Comparison of ENCODE assay signal across 13 cellular contexts in genomic region chr16:24701521-24701951, GRCh38. TPM values are rescaled to one million over a fixed set of nuclear protein-coding genes. Genes with fewer than 3 reads are reported as not detected.
DNase-seq lines count a peak whose midpoint lies in the region; ATAC-seq, FAIRE-seq and TF ChIP-seq lines count a peak whose summit lies in the region.
"Had no signal": no experiment of that assay in that cellular context is flagged by ENCODE, and none has a peak within 500 bp of the region (broad histone marks: within the 10 kb centered on the region; RNA-seq: fewer than 3 reads in every experiment).

No MANE protein-coding gene starts in this region.

- peak overlapping the region in 2 of 3 experiments; percentile 56 to 69 for H3K27ac Mint-ChIP-seq in nephron
- no peak overlapping the region for H3K27ac Mint-ChIP-seq in T-helper 17 cell
- H3K27ac Mint-ChIP-seq: activated B cell treated with CpG ODN at 0.5 μM for 24 hours; B cell; stimulated activated naive CD8-positive, alpha-beta T cell treated with anti-CD3 and anti-CD28 coated beads, Interleukin-15, amount 100 ng/mL, for 72 hours had no signal

- FAIRE-seq in A204.1 (lab: Jason Lieb, UNC): peak; percentile 97

- DNase-seq in MG63 (peak; percentile 85), T-helper 17 cell (no peak), RKO (ENCODE audit: low spot score) (no peak)
- DNase-seq in effector CD8-positive, alpha-beta T cell (lab: John Stamatoyannopoulos, UW): no peak
- DNase-seq: activated B cell treated with CpG ODN at 0.5 μM for 24 hours; NCI-H69; stimulated activated naive CD8-positive, alpha-beta T cell treated with anti-CD3 and anti-CD28 coated beads, Interleukin-15, amount 100 ng/mL, for 72 hours had no signal

- H3K4me3 ChIP-seq in MG63: no peak overlapping the region
- no peak overlapping the region for H3K4me3 ChIP-seq in esophagus (ENCODE audit: low read depth in 1 of 2, low read length in 2 of 2)

- H3K36me3 Mint-ChIP-seq in nephron (ENCODE audit: low read depth) (no peaks in the 10 kb centered on the region), T-helper 17 cell (ENCODE audit: low read depth) (peaks cover 6% of the 10 kb centered on the region)
- H3K36me3 Mint-ChIP-seq: activated naive CD4-positive, alpha-beta T cell treated with anti-CD3 and anti-CD28 coated beads, Interleukin-2, amount 50 U/mL, for 72 hours had no signal

- H3K27me3 Mint-ChIP-seq in nephron (ENCODE audit: low read depth): no peaks in the 10 kb centered on the region
- peaks cover 6% of the 10 kb centered on the region for H3K27me3 Mint-ChIP-seq in T-helper 17 cell

- no peak for TF ChIP-seq CTCF in nephron (IDR thresholded peaks at IDR 0.05; ENCODE audit: unreplicated experiment in 3 of 3)

- H3K27me3 ChIP-seq in MG63 (no peaks in the 10 kb centered on the region), esophagus (ENCODE audit: control insufficient read depth in 1 of 2, insufficient read depth in 2 of 2, low read length in 2 of 2) (no peaks in the 10 kb centered on the region)

- H3K9me3 Mint-ChIP-seq in nephron: no peaks in the 10 kb centered on the region
- H3K9me3 Mint-ChIP-seq: activated B cell treated with CpG ODN at 0.5 μM for 24 hours; activated naive CD4-positive, alpha-beta T cell treated with anti-CD3 and anti-CD28 coated beads, Interleukin-2, amount 50 U/mL, for 72 hours; stimulated activated naive CD8-positive, alpha-beta T cell treated with anti-CD3 and anti-CD28 coated beads, Interleukin-15, amount 100 ng/mL, for 72 hours had no signal

- H3K4me1 ChIP-seq in esophagus (ENCODE audit: control insufficient read depth in 2 of 2, insufficient read depth in 2 of 2, low read length in 1 of 2): peaks cover 2 to 3% of the 10 kb centered on the region in 2 donors

- WGBS in esophagus, 2 donors: 51 to 65% methylated on average over 5 of the region's 5 CpGs

- H3K4me1 Mint-ChIP-seq in nephron (peaks cover 16% of the 10 kb centered on the region), T-helper 17 cell (no peaks in the 10 kb centered on the region)
- H3K4me1 Mint-ChIP-seq: activated B cell treated with CpG ODN at 0.5 μM for 24 hours; B cell; stimulated activated naive CD8-positive, alpha-beta T cell treated with anti-CD3 and anti-CD28 coated beads, Interleukin-15, amount 100 ng/mL, for 72 hours had no signal

- H3K9me3 ChIP-seq in MG63: no peaks in the 10 kb centered on the region
- H3K9me3 ChIP-seq in esophagus (ENCODE audit: control insufficient read depth in 2 of 2, insufficient read depth in 1 of 2, low read depth in 1 of 2, low read length in 1 of 2): no peaks in the 10 kb centered on the region
- H3K9me3 ChIP-seq in T-helper 17 cell (ENCODE audit: control insufficient read depth, low read length, poor library complexity, severe bottlenecking): no peaks in the 10 kb centered on the region

- no peak for ATAC-seq in T-helper 17 cell
- no peak for ATAC-seq in HG03565 (IDR thresholded peaks at IDR 0.05; ENCODE audit: unreplicated experiment)
- ATAC-seq: activated naive CD4-positive, alpha-beta T cell treated with anti-CD3 and anti-CD28 coated beads, Interleukin-2, amount 50 U/mL, for 72 hours; stimulated activated naive CD8-positive, alpha-beta T cell treated with anti-CD3 and anti-CD28 coated beads, Interleukin-15, amount 100 ng/mL, for 72 hours had no signal

- H3K36me3 ChIP-seq in MG63 (no peaks in the 10 kb centered on the region), esophagus (ENCODE audit: control insufficient read depth in 2 of 2, insufficient read depth in 2 of 2, low read length in 1 of 2) (no peaks in the 10 kb centered on the region)

- H3K4me3 Mint-ChIP-seq in nephron: no peak overlapping the region
- H3K4me3 Mint-ChIP-seq in T-helper 17 cell: no peak overlapping the region
- H3K4me3 Mint-ChIP-seq: activated B cell treated with CpG ODN at 0.5 μM for 24 hours; B cell; stimulated activated naive CD8-positive, alpha-beta T cell treated with anti-CD3 and anti-CD28 coated beads, Interleukin-15, amount 100 ng/mL, for 72 hours had no signal

- H3K27ac ChIP-seq in esophagus (ENCODE audit: low read depth in 2 of 2, low read length in 1 of 2): peak overlapping the region; percentile 54 to 60

RNA-seq across cellular contexts. Expression of gene TNRC6A, which starts 27.9 kb away (rescaled TPM):
- total RNA-seq in MG63 (2014; rRNA removed; shearing (Covaris generic); ENCODE audit: low replicate concordance): 9.2 and 12.7 TPM in 2 replicates
- polyA plus RNA-seq in esophagus: 10 to 100 TPM; 10.0 to 14.7 TPM
- total RNA-seq in T-helper 17 cell: 10 to 100 TPM; 71.5 to 72.1 TPM
